Comparison of ENCODE assay signal across 22 cellular contexts in genomic region chr2:235061656-235062055, GRCh38.
"Had no signal": no experiment of that assay in that cellular context is flagged by ENCODE, and none has a peak within 500 bp of the region (broad histone marks: within the 10 kb centered on the region; RNA-seq: fewer than 3 reads in every experiment).

No MANE protein-coding gene starts in this region.

- H3K4me3 ChIP-seq: MG63, SJSA1, SK-N-MC had no signal

- H3K27ac ChIP-seq: SJSA1, SK-N-MC had no signal

- H3K9me3 ChIP-seq: MG63, SJSA1 had no signal

- H3K27me3 ChIP-seq: MG63, SJSA1 had no signal

- DNase-seq: IMR-90, Karpas-422, KG1, MG63, NCI-H1092, NCI-H1105 treated with DMSO at 0.1 percent for 48 hours, NCI-H1436, NCI-H187, NCI-H2029, NCI-H2081 treated with DMSO at 0.1 percent for 48 hours, NCI-H2171, NCI-H226, NCI-H446, NCI-H510A, NCI-H524 treated with DMSO at 0.1 percent for 48 hours, NCI-H69, NCI-H774, Right ventricle myocardium superior, RPMI8226, SIG-M5 had no signal

- H3K4me1 ChIP-seq: SJSA1 had no signal
